Comparison of ENCODE assay signal across 21 cellular contexts in the genomic region with DNA sequence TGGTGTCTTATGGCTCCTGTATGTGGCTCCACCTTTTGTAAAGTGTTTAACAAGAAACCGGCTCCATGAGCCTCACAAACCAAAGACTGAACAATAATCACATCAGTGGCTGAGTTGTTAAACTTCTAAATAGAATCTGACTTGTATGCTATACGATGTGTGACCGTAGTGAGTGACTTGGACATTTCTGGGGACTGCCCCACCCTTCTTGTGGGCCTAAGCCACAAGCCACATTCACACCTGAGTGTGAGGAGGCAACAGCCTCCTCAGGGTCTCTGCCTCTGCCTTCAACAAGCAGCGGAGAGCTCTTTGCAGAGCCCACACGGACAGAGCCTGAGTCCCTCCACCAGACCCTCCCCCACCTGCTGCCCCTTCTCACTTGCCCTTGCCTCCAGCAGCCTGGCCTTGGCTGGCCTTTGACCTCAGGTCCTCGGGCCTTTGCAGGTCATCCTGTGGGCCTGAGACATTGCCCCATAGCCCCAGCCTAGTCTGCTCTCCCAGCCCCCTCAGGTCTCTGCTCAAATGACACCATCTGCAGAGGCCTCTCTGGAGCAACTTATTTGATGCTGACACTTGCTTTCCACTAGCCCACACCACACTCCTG.
DNase-seq lines count a peak whose midpoint lies in the region; ATAC-seq, FAIRE-seq and TF ChIP-seq lines count a peak whose summit lies in the region.
"Had no signal": no experiment of that assay in that cellular context is flagged by ENCODE, and none has a peak within 500 bp of the region (broad histone marks: within the 10 kb centered on the region; RNA-seq: fewer than 3 reads in every experiment).

No MANE protein-coding gene starts in this region.

- H3K27ac ChIP-seq in GM23338 (ENCODE audit: low read depth) (no peak overlapping the region), GM12878 (ENCODE audit: control insufficient read depth, insufficient read depth) (no peak overlapping the region)
- H3K27ac ChIP-seq: brain microvascular endothelial cell, upper lobe of left lung had no signal

- H3K36me3 ChIP-seq in GM23338 (ENCODE audit: insufficient read depth) (no peaks in the 10 kb centered on the region), GM12878 (ENCODE audit: control insufficient read depth in 2 of 2, insufficient read depth in 2 of 2, low read length in 1 of 2) (no peaks in the 10 kb centered on the region)
- H3K36me3 ChIP-seq: brain microvascular endothelial cell, upper lobe of left lung had no signal

- no peaks in the 10 kb centered on the region for H3K79me2 ChIP-seq in GM23338 (replicated peaks; ENCODE audit: insufficient read depth)
- H3K79me2 ChIP-seq in GM12878 (ENCODE audit: control insufficient read depth, insufficient read depth, low read length): no peaks in the 10 kb centered on the region

- peak; percentile 52 for ATAC-seq in activated naive CD8-positive, alpha-beta T cell treated with anti-CD3 and anti-CD28 coated beads, Interleukin-2, amount 50 U/mL, for 24 hours
- ATAC-seq in GM23338 (peak; percentile 27), GM12878 (peak; percentile 44; the same call in 2 of the 3 replicates)
- ATAC-seq in stimulated activated naive CD8-positive, alpha-beta T cell treated with anti-CD3 and anti-CD28 coated beads, Interleukin-15, Interleukin-2, amounts not matched to agents 100 U/mL and 50 U/mL, for 24 hours: peak; percentile 46
- ATAC-seq: activated naive CD4-positive, alpha-beta T cell treated with anti-CD3 and anti-CD28 coated beads, Interleukin-2, amount 50 U/mL, for 72 hours had no signal

- peaks cover 11% of the 10 kb centered on the region for H3K4me1 Mint-ChIP-seq in activated naive CD8-positive, alpha-beta T cell treated with anti-CD3 and anti-CD28 coated beads, Interleukin-2, amount 50 U/mL, for 24 hours
- H3K4me1 Mint-ChIP-seq in activated naive CD8-positive, alpha-beta T cell treated with anti-CD3 and anti-CD28 coated beads for 36 hours: no peaks in the 10 kb centered on the region
- H3K4me1 Mint-ChIP-seq in GM23338: peaks cover 19% of the 10 kb centered on the region
- H3K4me1 Mint-ChIP-seq: CD4-positive, alpha-beta memory T cell had no signal

- no peaks in the 10 kb centered on the region for H3K36me3 Mint-ChIP-seq in activated naive CD8-positive, alpha-beta T cell treated with anti-CD3 and anti-CD28 coated beads, Interleukin-2, amount 50 U/mL, for 24 hours (ENCODE audit: low read depth)
- H3K36me3 Mint-ChIP-seq in activated naive CD8-positive, alpha-beta T cell treated with anti-CD3 and anti-CD28 coated beads for 36 hours: no peaks in the 10 kb centered on the region
- H3K36me3 Mint-ChIP-seq in GM23338 (ENCODE audit: low read depth): no peaks in the 10 kb centered on the region
- H3K36me3 Mint-ChIP-seq: activated naive CD4-positive, alpha-beta T cell treated with anti-CD3 and anti-CD28 coated beads, Interleukin-2, amount 50 U/mL, for 72 hours; CD4-positive, alpha-beta memory T cell had no signal

- TF ChIP-seq RAD21 in GM12878 (IDR thresholded peaks at IDR 0.05; ENCODE audit: insufficient read depth, low read depth, low read length): no peak

- H3K4me2 ChIP-seq in GM23338 (no peak overlapping the region), GM12878 (ENCODE audit: control insufficient read depth, insufficient read depth) (no peak overlapping the region)

- H2AFZ ChIP-seq in GM23338 (no peak overlapping the region), GM12878 (ENCODE audit: control insufficient read depth, low read depth, low read length) (no peak overlapping the region)

- H3K9me3 Mint-ChIP-seq in activated naive CD8-positive, alpha-beta T cell treated with anti-CD3 and anti-CD28 coated beads, Interleukin-2, amount 50 U/mL, for 24 hours: no peaks in the 10 kb centered on the region
- no peaks in the 10 kb centered on the region for H3K9me3 Mint-ChIP-seq in activated naive CD8-positive, alpha-beta T cell treated with anti-CD3 and anti-CD28 coated beads for 36 hours
- H3K9me3 Mint-ChIP-seq in GM23338: no peaks in the 10 kb centered on the region; the same call in 2 of the 3 replicates
- H3K9me3 Mint-ChIP-seq: activated naive CD4-positive, alpha-beta T cell treated with anti-CD3 and anti-CD28 coated beads, Interleukin-2, amount 50 U/mL, for 72 hours had no signal

- no peak overlapping the region for H3K27ac Mint-ChIP-seq in activated naive CD8-positive, alpha-beta T cell treated with anti-CD3 and anti-CD28 coated beads, Interleukin-2, amount 50 U/mL, for 24 hours
- H3K27ac Mint-ChIP-seq in activated naive CD8-positive, alpha-beta T cell treated with anti-CD3 and anti-CD28 coated beads for 36 hours: no peak overlapping the region
- H3K27ac Mint-ChIP-seq in GM23338: no peak overlapping the region
- H3K27ac Mint-ChIP-seq: CD4-positive, alpha-beta memory T cell had no signal

- H3K9ac ChIP-seq in GM12878 (ENCODE audit: control insufficient read depth, insufficient read depth, low read length): no peak overlapping the region

- RAD21 ChIA-PET in GM12878 (lab: Charles Lee; ENCODE audit: unreplicated experiment): no interaction called here

- SMC1A ChIA-PET in GM12878 (lab: Charles Lee; ENCODE audit: uncharacterized antibody, unreplicated experiment): no interaction called here

- no peak for TF ChIP-seq EP300 in GM12878 (IDR thresholded peaks at IDR 0.05; ENCODE audit: borderline replicate concordance in 1 of 2, control insufficient read depth in 1 of 2, low read depth in 2 of 2, low read length in 2 of 2)

- H3K27me3 Mint-ChIP-seq in activated naive CD8-positive, alpha-beta T cell treated with anti-CD3 and anti-CD28 coated beads, Interleukin-2, amount 50 U/mL, for 24 hours: peaks cover 6% of the 10 kb centered on the region
- peaks cover 12% of the 10 kb centered on the region for H3K27me3 Mint-ChIP-seq in activated naive CD8-positive, alpha-beta T cell treated with anti-CD3 and anti-CD28 coated beads for 36 hours
- H3K27me3 Mint-ChIP-seq in GM23338 (ENCODE audit: insufficient read depth, low read depth, poor library complexity): peaks cover 10% of the 10 kb centered on the region

- no peak overlapping the region for H3K4me3 Mint-ChIP-seq in activated naive CD8-positive, alpha-beta T cell treated with anti-CD3 and anti-CD28 coated beads, Interleukin-2, amount 50 U/mL, for 24 hours
- no peak overlapping the region for H3K4me3 Mint-ChIP-seq in activated naive CD8-positive, alpha-beta T cell treated with anti-CD3 and anti-CD28 coated beads for 36 hours
- H3K4me3 Mint-ChIP-seq in GM23338: no peak overlapping the region
- H3K4me3 Mint-ChIP-seq: CD4-positive, alpha-beta memory T cell had no signal

- H4K20me1 ChIP-seq in GM23338 (replicated peaks; ENCODE audit: insufficient read depth): no peaks in the 10 kb centered on the region
- H4K20me1 ChIP-seq in GM12878 (ENCODE audit: control insufficient read depth, insufficient read depth): no peaks in the 10 kb centered on the region

- H3F3A ChIP-seq in GM23338 (replicated peaks; ENCODE audit: low read depth): no peaks in the 10 kb centered on the region

- TF ChIP-seq POLR2A in GM12878 (IDR thresholded peaks at IDR 0.05; ENCODE audit: low read depth, low read length): no peak

- intact Hi-C loops in GM12878 (cut with micrococcal nuclease; ENCODE audit: unreplicated experiment): no loop called here

- CTCF ChIA-PET in GM12878 (lab: Yijun Ruan, JAX): no interaction called here

- H3K27me3 ChIP-seq in GM23338 (ENCODE audit: insufficient read depth): no peaks in the 10 kb centered on the region
- peaks cover 0 to 8% of the 10 kb centered on the region in 2 experiments; a peak in 2 of 4 replicates for H3K27me3 ChIP-seq in GM12878 (replicated peaks in 1 of 2; ENCODE audit: control insufficient read depth in 2 of 2, insufficient read depth in 2 of 2, low read length in 1 of 2)
- H3K27me3 ChIP-seq: brain microvascular endothelial cell, upper lobe of left lung had no signal

- in situ Hi-C loops in GM12878 (cut with MboI): no loop called here

- 24% methylated on average over 6 of the region's 6 CpGs for WGBS in GM12878 (ENCODE audit: insufficient coverage, insufficient replicate concordance, low lambda C conversion rate, missing lambda C conversion rate)

- POLR2A ChIA-PET in GM12878 (lab: Charles Lee): no interaction called here

- H3K4me3 ChIP-seq in GM23338 (no peak overlapping the region), GM12878 (no peak overlapping the region)
- H3K4me3 ChIP-seq: upper lobe of left lung had no signal

- no peaks in the 10 kb centered on the region for H3K9me2 ChIP-seq in GM23338 (ENCODE audit: insufficient read depth)

- H3K9me3 ChIP-seq in GM12878 (replicated peaks; ENCODE audit: control insufficient read depth, insufficient read depth, low read length): no peaks in the 10 kb centered on the region
- H3K9me3 ChIP-seq: upper lobe of left lung had no signal

- BruUV-seq in GM12878 (replicated peaks; lab: Mats Ljungman, UMichigan): no TSS peak

- no peak for FAIRE-seq in GM12878 (lab: Jason Lieb, UNC)

- TF ChIP-seq CTCF in GM23338 (conservative IDR thresholded peaks at IDR 0.05; ENCODE audit: low read depth in 2 of 2) (no peak), GM12878 (IDR thresholded peaks at IDR 0.05 in 2 of 3, conservative IDR thresholded peaks at IDR 0.05 in 1 of 3; ENCODE audit: control insufficient read depth in 2 of 3, extremely low read depth in 1 of 3, insufficient read depth in 1 of 3, low read depth in 3 of 3, low read length in 3 of 3) (no peak)

- DNase-seq in activated naive CD8-positive, alpha-beta T cell treated with anti-CD3 and anti-CD28 coated beads, Interleukin-2, amount 50 U/mL, for 24 hours: no peak
- no peak for DNase-seq in activated naive CD8-positive, alpha-beta T cell treated with anti-CD3 and anti-CD28 coated beads for 36 hours
- DNase-seq in GM23338 (ENCODE audit: low spot score): no peak
- no peak for DNase-seq in GM12878 (ENCODE audit: low read depth, low spot score)
- DNase-seq in stimulated activated naive CD8-positive, alpha-beta T cell treated with anti-CD3 and anti-CD28 coated beads, Interleukin-15, Interleukin-2, amounts not matched to agents 100 U/mL and 50 U/mL, for 24 hours: no peak
- DNase-seq in stimulated activated CD4-positive, alpha-beta T cell treated with anti-CD3 and anti-CD28 coated beads, Interleukin-4, amount 100 ng/mL, for 4 hours: no peak
- DNase-seq in T-helper 2 cell: no peak
- no peak for DNase-seq in T-helper 9 cell
- DNase-seq: 8988T; activated CD4-positive, alpha-beta T cell treated with anti-CD3 and anti-CD28 coated beads for 48 hours; activated T-cell treated with anti-CD3 and anti-CD28 coated beads for 4 hours; brain microvascular endothelial cell; CD4-positive, alpha-beta memory T cell; DND-41; glutamatergic neuron; NCI-H1436; NCI-H345; SIG-M5; stimulated activated CD4-positive, alpha-beta T cell treated with anti-CD3 and anti-CD28 coated beads, Interleukin-4, amount 100 ng/mL, for 1 hour; upper lobe of left lung had no signal

- H3K4me1 ChIP-seq in GM23338 (ENCODE audit: insufficient read depth) (peaks cover under 1% of the 10 kb centered on the region), GM12878 (ENCODE audit: control insufficient read depth, insufficient read depth, low read length) (no peaks in the 10 kb centered on the region)
- H3K4me1 ChIP-seq: upper lobe of left lung had no signal

TF ChIP-seq in GM23338, 12 proteins besides CTCF, POLR2A, EP300 and RAD21 (continues in another document):
- no peak for TF ChIP-seq EZH2phosphoT487 (IDR thresholded peaks at IDR 0.05; ENCODE audit: unreplicated experiment)
- TF ChIP-seq ZNF114 (CRISPR knock-in tag; IDR thresholded peaks at IDR 0.05): no peak

TF ChIP-seq in GM12878, 131 proteins besides CTCF, POLR2A, EP300 and RAD21 (continues in another document):
- no peak for TF ChIP-seq MYB (IDR thresholded peaks at IDR 0.05; ENCODE audit: borderline replicate concordance, low read depth, low read length)
